3 cellular contexts compared by ENCODE assay signal in the genomic region with DNA sequence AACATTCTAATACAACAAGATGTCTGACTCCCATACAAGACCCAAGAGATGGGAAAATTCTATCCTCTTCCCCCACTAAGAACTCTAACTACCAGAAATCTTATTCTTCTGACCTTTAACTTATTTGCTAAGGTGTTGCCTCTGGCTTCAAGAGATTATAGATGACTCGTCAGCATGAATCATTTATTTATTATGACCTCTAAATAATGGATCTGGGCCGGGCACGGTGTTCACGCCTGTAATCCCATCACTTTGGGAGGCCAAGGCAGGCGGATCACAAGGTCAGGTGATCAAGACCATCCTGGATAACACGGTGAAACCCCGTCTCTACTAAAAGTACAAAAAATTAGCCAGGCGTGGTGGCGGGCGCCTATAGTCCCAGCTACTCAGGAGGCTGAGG.
TF ChIP-seq lines count a peak whose summit lies in the region.

No MANE protein-coding gene starts in this region.

TF ChIP-seq in A549, 52 proteins besides CTCF, POLR2A, EP300 and RAD21:
- peak; percentile 23; the same call in 1 of the 2 replicates for TF ChIP-seq FOSL2 (IDR thresholded peaks at IDR 0.05)
- peak; percentile 46 for TF ChIP-seq FOSL2 (CRISPR knock-in tag; IDR thresholded peaks at IDR 0.05)
- TF ChIP-seq JUNB (IDR thresholded peaks at IDR 0.05) = peak; percentile 26; the same call in 1 of the 2 replicates

TF ChIP-seq in HCT116, 20 proteins besides CTCF, POLR2A, EP300 and RAD21:
- TF ChIP-seq JUND (IDR thresholded peaks at IDR 0.05) = peak; percentile 56
- peak; percentile 74 for TF ChIP-seq FOSL1 (IDR thresholded peaks at IDR 0.05; ENCODE audit: low read depth)

TF ChIP-seq in K562, 482 proteins besides CTCF, POLR2A, EP300 and RAD21:
- TF ChIP-seq CBFA2T3 (IDR thresholded peaks at IDR 0.05) = 0 out of 2 replicates have a peak, but pooled peaks have one; percentile 9
